ENCODE assay signal across 20 cellular contexts in the genomic region with DNA sequence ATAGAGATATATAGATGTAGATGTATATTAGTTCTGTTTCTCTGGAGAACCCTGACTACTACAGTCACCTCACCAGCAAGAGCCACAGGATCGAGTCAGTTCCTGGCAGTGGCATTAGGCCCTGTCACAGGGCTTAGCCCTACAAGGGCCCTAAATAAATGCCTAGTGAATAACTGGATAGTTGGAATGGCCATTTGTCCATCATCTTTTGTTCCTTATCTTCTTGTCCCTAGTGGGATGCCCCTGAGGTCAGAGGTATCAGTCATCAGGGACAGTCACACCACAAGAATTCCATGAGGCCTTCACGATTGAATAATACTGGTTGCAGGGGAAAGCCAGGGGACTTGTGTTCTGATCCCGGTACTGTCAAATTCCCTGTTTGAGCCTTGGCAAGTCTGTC.
"Had no signal": no experiment of that assay in that cellular context is flagged by ENCODE, and none has a peak within 500 bp of the region (broad histone marks: within the 10 kb centered on the region; RNA-seq: fewer than 3 reads in every experiment).

No MANE protein-coding gene starts in this region.

- H3K27me3 ChIP-seq: neural progenitor cell, sigmoid colon, tibial nerve had no signal

- H3K27ac ChIP-seq: dorsolateral prefrontal cortex, hepatocyte, left ventricle myocardium inferior, lower lobe of right lung, neural progenitor cell, parathyroid adenoma, psoas muscle, sigmoid colon, skin epidermis, thoracic aorta, tibial nerve had no signal

- H3K36me3 ChIP-seq: left ventricle myocardium inferior, lower lobe of right lung, neural progenitor cell, sigmoid colon, thoracic aorta, tibial nerve had no signal

- H3K4me3 ChIP-seq: dorsolateral prefrontal cortex, hepatocyte, left ventricle myocardium inferior, lower lobe of right lung, neural progenitor cell, psoas muscle, sigmoid colon, skin epidermis, thoracic aorta, tibial nerve had no signal

- H3K9me3 ChIP-seq: left ventricle myocardium inferior, lower lobe of right lung, psoas muscle, sigmoid colon, thoracic aorta had no signal

- H3K9ac ChIP-seq: neural progenitor cell, parathyroid adenoma had no signal

- DNase-seq: caudate nucleus; cerebellar nuclear complex; dorsolateral prefrontal cortex; effector CD4-positive, alpha-beta T cell; left colon; left ventricle myocardium inferior; lower lobe of right lung; naive thymus-derived CD4-positive, alpha-beta T cell; psoas muscle; right cardiac atrium; sigmoid colon; stimulated activated CD4-positive, alpha-beta T cell treated with anti-CD3 and anti-CD28 coated beads, Interleukin-15, amount 100 ng/mL, for 24 hours; stimulated activated CD4-positive, alpha-beta T cell treated with anti-CD3 and anti-CD28 coated beads, Interleukin-2, amount 100 ng/mL, for 48 hours; stimulated activated naive B cell treated with anti-CD40 and anti-IgM and Interleukin-4, amounts not matched to agents 10 μg/mL and 1 μg/mL and 100 μg/mL, for 72 hours had no signal

- H3K4me2 ChIP-seq: hepatocyte, neural progenitor cell had no signal

- H2AFZ ChIP-seq: hepatocyte, neural progenitor cell, parathyroid adenoma had no signal

- ATAC-seq: left colon; lower lobe of right lung; naive thymus-derived CD4-positive, alpha-beta T cell; psoas muscle; right cardiac atrium; stimulated activated naive B cell treated with anti-CD40 and anti-IgM and Interleukin-4, amounts not matched to agents 10 μg/mL and 1 μg/mL and 100 μg/mL, for 72 hours had no signal

- H3K4me1 ChIP-seq: left ventricle myocardium inferior, lower lobe of right lung, parathyroid adenoma, psoas muscle, sigmoid colon, tibial nerve had no signal

- H3K79me2 ChIP-seq: hepatocyte, parathyroid adenoma had no signal
